ENCODE assay signal across 18 cellular contexts in genomic region chr12:29768372-29768771, GRCh38. TPM values are rescaled to one million over a fixed set of nuclear protein-coding genes. Genes with fewer than 3 reads are reported as not detected.
"Had no signal": no experiment of that assay in that cellular context is flagged by ENCODE, and none has a peak within 500 bp of the region (broad histone marks: within the 10 kb centered on the region; RNA-seq: fewer than 3 reads in every experiment).

No MANE protein-coding gene starts in this region.

- ATAC-seq: activated T-cell treated with anti-CD3 and anti-CD28 coated beads, Interleukin-2, amount 50 U/mL, for 72 hours; body of pancreas had no signal

- H3K4me1 Mint-ChIP-seq: activated CD4-positive, alpha-beta T cell treated with anti-CD3 and anti-CD28 coated beads, Interleukin-2, amount 10 ng/mL, durations not matched to agents 7 days and 5 days; activated naive CD8-positive, alpha-beta T cell treated with anti-CD3 and anti-CD28 coated beads for 36 hours; nephron progenitor cell had no signal

- H3K4me3 ChIP-seq: body of pancreas, colonic mucosa, ovary, spleen, testis, upper lobe of left lung had no signal

- H3K27ac ChIP-seq: body of pancreas, colonic mucosa, ovary, spleen, testis, upper lobe of left lung had no signal

- H3K36me3 ChIP-seq: colonic mucosa, ovary, upper lobe of left lung had no signal

- H3K4me1 ChIP-seq: body of pancreas, colonic mucosa, testis, upper lobe of left lung had no signal

- DNase-seq: activated CD4-positive, alpha-beta T cell treated with anti-CD3 and anti-CD28 coated beads, Interleukin-2, amount 10 ng/mL, durations not matched to agents 7 days and 5 days; activated CD4-positive, CD25-positive, alpha-beta regulatory T cell; activated CD8-positive, alpha-beta memory T cell treated with anti-CD3 and anti-CD28 coated beads, Interleukin-2, amount 50 U/mL, for 48 hours; activated gamma-delta T cell treated with Interleukin-2 at 50 U/mL for 16 hours; activated naive CD8-positive, alpha-beta T cell treated with anti-CD3 and anti-CD28 coated beads for 36 hours; activated T-cell treated with anti-CD3 and anti-CD28 coated beads, Interleukin-2, amount 50 U/mL, for 72 hours; amygdala; body of pancreas; central memory CD4-positive, alpha-beta T cell; colonic mucosa; glutamatergic neuron; nephron progenitor cell; ovary; spleen; testis; upper lobe of left lung had no signal

- H3K27me3 ChIP-seq: body of pancreas, colonic mucosa, ovary, spleen, testis, upper lobe of left lung had no signal

- H3K27me3 Mint-ChIP-seq: activated CD4-positive, alpha-beta T cell treated with anti-CD3 and anti-CD28 coated beads, Interleukin-2, amount 10 ng/mL, durations not matched to agents 7 days and 5 days; stimulated activated naive CD8-positive, alpha-beta T cell treated with anti-CD3 and anti-CD28 coated beads, Interleukin-15, Interleukin-2, amounts not matched to agents 100 ng/mL and 50 ng/mL, for 24 hours had no signal

- H3K27ac Mint-ChIP-seq: activated CD4-positive, alpha-beta T cell treated with anti-CD3 and anti-CD28 coated beads, Interleukin-2, amount 10 ng/mL, durations not matched to agents 7 days and 5 days; activated naive CD8-positive, alpha-beta T cell treated with anti-CD3 and anti-CD28 coated beads for 36 hours; activated T-cell treated with anti-CD3 and anti-CD28 coated beads, Interleukin-2, amount 50 U/mL, for 72 hours; nephron progenitor cell; stimulated activated naive CD8-positive, alpha-beta T cell treated with anti-CD3 and anti-CD28 coated beads, Interleukin-15, Interleukin-2, amounts not matched to agents 100 ng/mL and 50 ng/mL, for 24 hours; T-helper 2 cell treated with Interferon-gamma antibody and Interleukin-4, amounts not matched to agents 5 μg/mL and 100 μg/mL, for 36 hours had no signal

- H3K36me3 Mint-ChIP-seq: activated naive CD8-positive, alpha-beta T cell treated with anti-CD3 and anti-CD28 coated beads for 36 hours had no signal

- H3K9me3 Mint-ChIP-seq: activated CD4-positive, alpha-beta T cell treated with anti-CD3 and anti-CD28 coated beads, Interleukin-2, amount 10 ng/mL, durations not matched to agents 7 days and 5 days; activated naive CD8-positive, alpha-beta T cell treated with anti-CD3 and anti-CD28 coated beads for 36 hours; nephron progenitor cell; stimulated activated naive CD8-positive, alpha-beta T cell treated with anti-CD3 and anti-CD28 coated beads, Interleukin-15, Interleukin-2, amounts not matched to agents 100 ng/mL and 50 ng/mL, for 24 hours; T-helper 2 cell treated with Interferon-gamma antibody and Interleukin-4, amounts not matched to agents 5 μg/mL and 100 μg/mL, for 36 hours had no signal

- H3K4me3 Mint-ChIP-seq: activated CD4-positive, alpha-beta T cell treated with anti-CD3 and anti-CD28 coated beads, Interleukin-2, amount 10 ng/mL, durations not matched to agents 7 days and 5 days; activated naive CD8-positive, alpha-beta T cell treated with anti-CD3 and anti-CD28 coated beads for 36 hours; activated T-cell treated with anti-CD3 and anti-CD28 coated beads, Interleukin-2, amount 50 U/mL, for 72 hours; nephron progenitor cell; stimulated activated naive CD8-positive, alpha-beta T cell treated with anti-CD3 and anti-CD28 coated beads, Interleukin-15, Interleukin-2, amounts not matched to agents 100 ng/mL and 50 ng/mL, for 24 hours; T-helper 2 cell treated with Interferon-gamma antibody and Interleukin-4, amounts not matched to agents 5 μg/mL and 100 μg/mL, for 36 hours had no signal

- H3K9me3 ChIP-seq: body of pancreas, colonic mucosa, ovary, spleen, testis, upper lobe of left lung had no signal

RNA-seq across cellular contexts. Expression of gene TMTC1, which starts 15.4 kb away (rescaled TPM):
- total RNA-seq: activated CD4-positive, alpha-beta T cell treated with anti-CD3 and anti-CD28 coated beads, Interleukin-2, amount 10 ng/mL, durations not matched to agents 7 days and 5 days; activated naive CD8-positive, alpha-beta T cell treated with anti-CD3 and anti-CD28 coated beads for 36 hours had no signal
